1 cellular context compared by ENCODE assay signal in genomic region chr7:117796889-117797288, GRCh38.
TF ChIP-seq lines count a peak whose summit lies in the region.

No MANE protein-coding gene starts in this region.

TF ChIP-seq in WTC11, 78 proteins besides CTCF, POLR2A, EP300 and RAD21 (continued from another document):
- TF ChIP-seq ZNF425 (CRISPR knock-in tag; conservative IDR thresholded peaks at IDR 0.05): no peak
- no peak for TF ChIP-seq TEAD1 (CRISPR knock-in tag; IDR thresholded peaks at IDR 0.05)
- TF ChIP-seq GRHL2 (CRISPR knock-in tag; IDR thresholded peaks at IDR 0.05; ENCODE audit: insufficient replicate concordance, severe bottlenecking): no peak
- no peak for TF ChIP-seq FOXK1 (CRISPR knock-in tag; IDR thresholded peaks at IDR 0.05)
- TF ChIP-seq USF2 (CRISPR knock-in tag; IDR thresholded peaks at IDR 0.05): no peak
- no peak for TF ChIP-seq RORB (CRISPR knock-in tag; IDR thresholded peaks at IDR 0.05)
- no peak for TF ChIP-seq JUN (CRISPR knock-in tag; IDR thresholded peaks at IDR 0.05)
- no peak for TF ChIP-seq JAZF1 (CRISPR knock-in tag; IDR thresholded peaks at IDR 0.05)
- TF ChIP-seq ZNF396 (CRISPR knock-in tag; IDR thresholded peaks at IDR 0.05; ENCODE audit: borderline replicate concordance): no peak
